ENCODE assay signal across 22 cellular contexts in genomic region chr11:58030653-58031052, GRCh38. TPM values are rescaled to one million over a fixed set of nuclear protein-coding genes. Genes with fewer than 3 reads are reported as not detected.
A peak's percentile ranks its signal among the peaks of the same experiment; 100 is the strongest.
DNase-seq lines count a peak whose midpoint lies in the region; ATAC-seq and TF ChIP-seq lines count a peak whose summit lies in the region.
"Had no signal": no experiment of that assay in that cellular context is flagged by ENCODE, and none has a peak within 500 bp of the region (broad histone marks: within the 10 kb centered on the region; RNA-seq: fewer than 3 reads in every experiment).

A gene with protein sequence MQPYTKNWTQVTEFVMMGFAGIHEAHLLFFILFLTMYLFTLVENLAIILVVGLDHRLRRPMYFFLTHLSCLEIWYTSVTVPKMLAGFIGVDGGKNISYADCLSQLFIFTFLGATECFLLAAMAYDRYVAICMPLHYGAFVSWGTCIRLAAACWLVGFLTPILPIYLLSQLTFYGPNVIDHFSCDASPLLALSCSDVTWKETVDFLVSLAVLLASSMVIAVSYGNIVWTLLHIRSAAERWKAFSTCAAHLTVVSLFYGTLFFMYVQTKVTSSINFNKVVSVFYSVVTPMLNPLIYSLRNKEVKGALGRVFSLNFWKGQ (plus strand): TSS chr11:58030953. CDS start chr11:58030953, 0 bp downstream.

- intact Hi-C loops in heart right ventricle (cut with DNase I) (no loop called here), cardiac septum (cut with DNase I) (no loop called here), lower lobe of right lung (cut with DNase I) (no loop called here), gastrocnemius medialis (cut with DNase I; ENCODE audit: low total_unique reads) (no loop called here), upper lobe of right lung (cut with DNase I) (no loop called here), aorta (cut with DNase I) (no loop called here)

- H3K9me3 Mint-ChIP-seq in activated naive CD4-positive, alpha-beta T cell treated with anti-CD3 and anti-CD28 coated beads, Interleukin-2, amount 50 U/mL, for 72 hours: peaks cover 0 to 7% of the 10 kb centered on the region in 2 donors

- TF ChIP-seq POLR2A in gastrocnemius medialis (IDR thresholded peaks at IDR 0.05): no peak

- no peak within 1 kb of the TSS for H3K4me3 ChIP-seq in heart right ventricle
- H3K4me3 ChIP-seq in lower lobe of right lung: no peak within 1 kb of the TSS
- H3K4me3 ChIP-seq in gastrocnemius medialis: no peak within 1 kb of the TSS
- H3K4me3 ChIP-seq in upper lobe of right lung: no peak within 1 kb of the TSS
- no peak within 1 kb of the TSS for H3K4me3 ChIP-seq in aorta (ENCODE audit: low read length in 2 of 2)
- H3K4me3 ChIP-seq: A549, BLaER1 had no signal

- H3K36me3 Mint-ChIP-seq in activated naive CD4-positive, alpha-beta T cell treated with anti-CD3 and anti-CD28 coated beads, Interleukin-2, amount 50 U/mL, for 72 hours: no peaks in the 10 kb centered on the region
- H3K36me3 Mint-ChIP-seq: CD14-positive monocyte; CD4-positive, alpha-beta memory T cell; IgD-negative memory B cell had no signal

- DNase-seq in heart right ventricle (no peak), cardiac septum (ENCODE audit: low spot score) (no peak), lower lobe of right lung (no peak), gastrocnemius medialis (no peak), upper lobe of right lung (no peak), aorta (no peak)
- no peak for DNase-seq in activated naive CD4-positive, alpha-beta T cell treated with anti-CD3 and anti-CD28 coated beads, Interleukin-2, amount 50 U/mL, for 72 hours (ENCODE audit: low spot score in 2 of 2)
- DNase-seq: CD4-positive, alpha-beta memory T cell; DMS153; DMS79; GDM1; H9 had no signal

- H3K4me1 ChIP-seq in heart right ventricle (peaks cover 0 to 25% (median 16%) of the 10 kb centered on the region in 9 donors), lower lobe of right lung (peaks cover 19% of the 10 kb centered on the region), gastrocnemius medialis (peaks cover 0 to 10% of the 10 kb centered on the region in 2 donors), upper lobe of right lung (peaks cover 24% of the 10 kb centered on the region), aorta (ENCODE audit: control insufficient read depth in 1 of 2, insufficient read depth in 2 of 2, low read length in 2 of 2) (peaks cover 0 to 5% of the 10 kb centered on the region in 2 donors)
- H3K4me1 ChIP-seq: A549, BLaER1 had no signal

- no peak within 1 kb of the TSS for H3K27ac Mint-ChIP-seq in activated naive CD4-positive, alpha-beta T cell treated with anti-CD3 and anti-CD28 coated beads, Interleukin-2, amount 50 U/mL, for 72 hours
- H3K27ac Mint-ChIP-seq: CD14-positive monocyte; CD4-positive, alpha-beta memory T cell; H9; IgD-negative memory B cell had no signal

- in situ Hi-C loops in gastrocnemius medialis (cut with MboI; ENCODE audit: low sequenced_read_pairs in 4 of 4): no loop called here

- TF ChIP-seq CTCF in heart right ventricle (IDR thresholded peaks at IDR 0.05): no peak
- TF ChIP-seq CTCF in lower lobe of right lung (IDR thresholded peaks at IDR 0.05): no peak
- no peak for TF ChIP-seq CTCF in gastrocnemius medialis (IDR thresholded peaks at IDR 0.05 in 4 of 5, conservative IDR thresholded peaks at IDR 0.05 in 1 of 5)
- TF ChIP-seq CTCF in upper lobe of right lung (IDR thresholded peaks at IDR 0.05): no peak

- H3K27me3 ChIP-seq in heart right ventricle: no peaks in the 10 kb centered on the region
- no peaks in the 10 kb centered on the region for H3K27me3 ChIP-seq in lower lobe of right lung (ENCODE audit: low read depth)
- H3K27me3 ChIP-seq in gastrocnemius medialis: no peaks in the 10 kb centered on the region
- H3K27me3 ChIP-seq in upper lobe of right lung: no peaks in the 10 kb centered on the region
- no peaks in the 10 kb centered on the region for H3K27me3 ChIP-seq in aorta (ENCODE audit: control insufficient read depth in 1 of 2, insufficient read depth in 2 of 2, low read length in 1 of 2)
- H3K27me3 ChIP-seq: BLaER1 had no signal

- H3K9me3 ChIP-seq in heart right ventricle: peaks cover 0 to 11% (median 0%) of the 10 kb centered on the region in 11 donors
- H3K9me3 ChIP-seq in lower lobe of right lung: peaks cover 1% of the 10 kb centered on the region
- H3K9me3 ChIP-seq in gastrocnemius medialis: no peaks in the 10 kb centered on the region
- H3K9me3 ChIP-seq in upper lobe of right lung: no peaks in the 10 kb centered on the region
- H3K9me3 ChIP-seq in aorta (ENCODE audit: control insufficient read depth, low read length): no peaks in the 10 kb centered on the region
- H3K9me3 ChIP-seq: A549 had no signal

- no peak for ATAC-seq in heart right ventricle
- no peak for ATAC-seq in lower lobe of right lung
- ATAC-seq in gastrocnemius medialis: no peak
- ATAC-seq in upper lobe of right lung: no peak
- ATAC-seq in aorta (ENCODE audit: low FRiP score): no peak
- no peak for ATAC-seq in GM18907 (IDR thresholded peaks at IDR 0.05; ENCODE audit: unreplicated experiment)
- no peak for ATAC-seq in activated naive CD4-positive, alpha-beta T cell treated with anti-CD3 and anti-CD28 coated beads, Interleukin-2, amount 50 U/mL, for 72 hours
- ATAC-seq: A549 had no signal

- H3K27ac ChIP-seq in heart right ventricle: peak within 1 kb of the TSS in 6 of 10 donors; percentile 6 to 74 (median 59)
- H3K27ac ChIP-seq in lower lobe of right lung: peak within 1 kb of the TSS; percentile 25
- H3K27ac ChIP-seq in gastrocnemius medialis: peak within 1 kb of the TSS in 3 of 4 donors; percentile 34 to 70 (median 51)
- peak within 1 kb of the TSS; percentile 32 for H3K27ac ChIP-seq in upper lobe of right lung
- no peak within 1 kb of the TSS for H3K27ac ChIP-seq in aorta (ENCODE audit: low read depth in 1 of 2, low read length in 2 of 2)
- H3K27ac ChIP-seq: 22Rv1, A549, BLaER1, HL-60 had no signal

- no peaks in the 10 kb centered on the region for H3K36me3 ChIP-seq in heart right ventricle
- H3K36me3 ChIP-seq in lower lobe of right lung: no peaks in the 10 kb centered on the region
- no peaks in the 10 kb centered on the region for H3K36me3 ChIP-seq in gastrocnemius medialis
- no peaks in the 10 kb centered on the region for H3K36me3 ChIP-seq in upper lobe of right lung
- no peaks in the 10 kb centered on the region for H3K36me3 ChIP-seq in aorta (ENCODE audit: control insufficient read depth in 1 of 2, insufficient read depth in 2 of 2, low read length in 1 of 2)
- H3K36me3 ChIP-seq: BLaER1 had no signal

RNA-seq across cellular contexts. Expression of the gene that starts here (rescaled TPM):
- total RNA-seq in heart right ventricle: not detected
- polyA plus RNA-seq in heart right ventricle: not detected
- total RNA-seq in cardiac septum: not detected
- total RNA-seq in lower lobe of right lung: not detected
- not detected for total RNA-seq in gastrocnemius medialis
- total RNA-seq in upper lobe of right lung: not detected
- not detected for total RNA-seq in aorta
- polyA plus RNA-seq in aorta: not detected
- under 1 TPM in 1 of 2 donors, not detected in 1; 0.25 TPM for total RNA-seq in activated naive CD4-positive, alpha-beta T cell treated with anti-CD3 and anti-CD28 coated beads, Interleukin-2, amount 50 U/mL, for 72 hours
- total RNA-seq: CD4-positive, alpha-beta memory T cell; Daoy; H1; H9; HT1080 had no signal
- polyA plus RNA-seq: A549; CD14-positive monocyte; CD4-positive, alpha-beta memory T cell; H1; IgD-negative memory B cell had no signal

Comparison
In these comparisons a context has a peak if more than half of its experiments do, and no peak if none do; other contexts are left out.
1. H3K27ac ChIP-seq: peak in heart right ventricle (6 of 10), lower lobe of right lung (single experiment), gastrocnemius medialis (3 of 4) and upper lobe of right lung (single experiment); none in aorta (0 of 2).